In the genomic region with DNA sequence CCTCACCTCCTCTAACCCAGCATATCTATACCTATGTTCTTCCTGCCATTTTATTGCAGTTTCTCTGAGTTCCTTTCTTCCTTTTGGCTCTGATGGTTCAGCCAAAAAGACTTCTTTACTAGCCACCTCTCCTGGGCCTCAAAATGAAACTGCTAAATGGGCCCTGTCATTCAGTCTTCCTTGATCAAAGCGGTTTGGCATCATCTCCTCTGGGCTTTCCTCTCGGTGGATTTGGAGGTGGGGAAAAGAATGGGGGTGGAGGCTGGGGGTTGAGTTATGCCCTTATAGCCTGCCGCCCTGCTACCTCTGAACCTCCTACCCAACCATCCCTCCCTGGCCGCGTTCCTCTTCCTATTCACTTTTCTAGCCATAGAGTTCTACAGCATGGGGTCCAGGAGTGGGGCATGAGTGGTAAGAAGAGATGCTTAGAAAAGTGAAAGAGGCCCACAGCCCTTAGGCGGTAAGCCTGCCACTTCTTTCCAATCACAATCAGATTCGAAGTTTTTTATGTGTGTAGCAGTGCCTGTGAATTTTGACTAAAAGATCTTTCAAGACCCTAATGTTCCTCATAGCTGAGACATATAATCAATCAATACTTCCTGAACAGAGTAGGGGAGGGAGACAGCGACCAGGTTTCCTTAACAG, we compare ENCODE assay signal across 9 cellular contexts. TPM values are rescaled to one million over a fixed set of nuclear protein-coding genes. Genes with fewer than 3 reads are reported as not detected.
DNase-seq lines count a peak whose midpoint lies in the region; ATAC-seq, FAIRE-seq and TF ChIP-seq lines count a peak whose summit lies in the region.
"Had no signal": no experiment of that assay in that cellular context is flagged by ENCODE, and none has a peak within 500 bp of the region (broad histone marks: within the 10 kb centered on the region; RNA-seq: fewer than 3 reads in every experiment).

No MANE protein-coding gene starts in this region.

- no peak for TF ChIP-seq CTCF in endothelial cell of umbilical vein (IDR thresholded peaks at IDR 0.05; ENCODE audit: extremely low read depth in 1 of 2, insufficient read depth in 1 of 2, low read depth in 1 of 2, low read length in 2 of 2)
- TF ChIP-seq CTCF in neural crest cell (conservative IDR thresholded peaks at IDR 0.05): no peak

- peaks cover 33% of the 10 kb centered on the region for H3K4me1 ChIP-seq in CD4-positive, CD25-positive, alpha-beta regulatory T cell (ENCODE audit: control insufficient read depth, insufficient read depth, low read length, poor library complexity, severe bottlenecking)
- H3K4me1 ChIP-seq in endothelial cell of umbilical vein (ENCODE audit: control insufficient read depth, extremely low read depth, insufficient read depth, low read length): peaks cover 51% of the 10 kb centered on the region

- peak overlapping the region; percentile 66 to 74 (median 72) for H3K4me3 Mint-ChIP-seq in CD4-positive, CD25-positive, alpha-beta regulatory T cell
- H3K4me3 Mint-ChIP-seq in neural crest cell: peak overlapping the region; percentile 92

- H3K4me2 ChIP-seq in endothelial cell of umbilical vein (ENCODE audit: insufficient read depth, low read length): peak overlapping the region; percentile 98

- TSS peak; percentile 7 for BruUV-seq in endothelial cell of umbilical vein (replicated peaks; lab: Mats Ljungman, UMichigan)

- H3K9ac ChIP-seq in endothelial cell of umbilical vein (replicated peaks; ENCODE audit: extremely low read depth, insufficient read depth, low read length): peak overlapping the region; percentile 87

- no peaks in the 10 kb centered on the region for H3K36me3 ChIP-seq in CD4-positive, CD25-positive, alpha-beta regulatory T cell (ENCODE audit: control insufficient read depth, insufficient read depth, low read length)
- H3K36me3 ChIP-seq in MG63: peaks cover 39% of the 10 kb centered on the region
- H3K36me3 ChIP-seq in endothelial cell of umbilical vein (ENCODE audit: control insufficient read depth in 2 of 2, extremely low read depth in 1 of 2, insufficient read depth in 2 of 2, low read length in 2 of 2): peaks cover 0 to 8% of the 10 kb centered on the region in 2 experiments

- no peak overlapping the region for H3K27ac ChIP-seq in CD4-positive, CD25-positive, alpha-beta regulatory T cell (ENCODE audit: insufficient read depth, low read length, poor library complexity, severe bottlenecking)
- peak overlapping the region; percentile 87 for H3K27ac ChIP-seq in endothelial cell of umbilical vein (ENCODE audit: insufficient read depth, low read depth, low read length)

- H3K9me3 Mint-ChIP-seq in CD4-positive, CD25-positive, alpha-beta regulatory T cell: no peaks in the 10 kb centered on the region
- H3K9me3 Mint-ChIP-seq in neural crest cell: no peaks in the 10 kb centered on the region

- no peaks in the 10 kb centered on the region for H4K20me1 ChIP-seq in endothelial cell of umbilical vein (replicated peaks; ENCODE audit: control insufficient read depth, extremely low read depth, insufficient read depth, low read length)

- DNase-seq in CD4-positive, CD25-positive, alpha-beta regulatory T cell: no peak
- peak; percentile 46 for DNase-seq in MG63
- DNase-seq in endothelial cell of umbilical vein (ENCODE audit: low read depth, low spot score): no peak
- DNase-seq in neural crest cell (ENCODE audit: low read depth, low spot score): no peak
- DNase-seq in NK-92 treated with Interleukin-12 subunit alpha and Interleukin-12 subunit beta, amount 100 ng/mL, for 24 hours (lab: John Stamatoyannopoulos, UW): no peak

- intact Hi-C loops in endothelial cell of umbilical vein (cut with micrococcal nuclease): loop anchor here (10.0 kb wide), 1 partner anchor 205 kb away; the partner anchor contains the start of gene SLC7A8

- POLR2A ChIA-PET in endothelial cell of umbilical vein (lab: Charles Lee): no interaction called here

- H2AFZ ChIP-seq in endothelial cell of umbilical vein (ENCODE audit: low read depth, low read length): peak overlapping the region; percentile 31

- no peak for TF ChIP-seq POLR2A in endothelial cell of umbilical vein (IDR thresholded peaks at IDR 0.05; ENCODE audit: low read depth, low read length)

- peak overlapping the region in 2 of 3 donors; percentile 16 to 67 for H3K27ac Mint-ChIP-seq in CD4-positive, CD25-positive, alpha-beta regulatory T cell
- H3K27ac Mint-ChIP-seq in neural crest cell (ENCODE audit: unreplicated experiment): no peak overlapping the region

- CTCF ChIA-PET in endothelial cell of umbilical vein (lab: Charles Lee): no interaction called here

- H3K9me3 ChIP-seq in CD4-positive, CD25-positive, alpha-beta regulatory T cell (ENCODE audit: control insufficient read depth in 2 of 2, low read length in 2 of 2): no peaks in the 10 kb centered on the region
- H3K9me3 ChIP-seq in MG63 (no peaks in the 10 kb centered on the region), endothelial cell of umbilical vein (replicated peaks; ENCODE audit: control insufficient read depth, insufficient read depth, low read length) (no peaks in the 10 kb centered on the region)

- no peaks in the 10 kb centered on the region for H3K9me1 ChIP-seq in endothelial cell of umbilical vein (replicated peaks; ENCODE audit: control insufficient read depth, extremely low read depth, insufficient read depth, low read length)

- peaks cover 0 to 9% (median 3%) of the 10 kb centered on the region in 4 donors for H3K4me1 Mint-ChIP-seq in CD4-positive, CD25-positive, alpha-beta regulatory T cell
- peaks cover 45% of the 10 kb centered on the region for H3K4me1 Mint-ChIP-seq in neural crest cell

- H3K4me3 ChIP-seq in CD4-positive, CD25-positive, alpha-beta regulatory T cell (ENCODE audit: low read depth, low read length): no peak overlapping the region
- H3K4me3 ChIP-seq in MG63 (peak overlapping the region; percentile 78), endothelial cell of umbilical vein (replicated peaks in 1 of 3; ENCODE audit: insufficient read depth in 1 of 3, low read depth in 1 of 3, low read length in 3 of 3) (peak overlapping the region; percentile 66 to 94 (median 89))

- H3K36me3 Mint-ChIP-seq in CD4-positive, CD25-positive, alpha-beta regulatory T cell: no peaks in the 10 kb centered on the region
- H3K36me3 Mint-ChIP-seq in neural crest cell (ENCODE audit: low read depth): peaks cover 5% of the 10 kb centered on the region

- H3K27me3 ChIP-seq in CD4-positive, CD25-positive, alpha-beta regulatory T cell (ENCODE audit: control insufficient read depth, insufficient read depth, low read length): peaks cover 5% of the 10 kb centered on the region
- no peaks in the 10 kb centered on the region for H3K27me3 ChIP-seq in MG63
- no peaks in the 10 kb centered on the region for H3K27me3 ChIP-seq in endothelial cell of umbilical vein (ENCODE audit: control insufficient read depth in 2 of 2, insufficient read depth in 2 of 2, low read length in 2 of 2)

- H3K27me3 Mint-ChIP-seq in CD4-positive, CD25-positive, alpha-beta regulatory T cell: peaks cover 33% of the 10 kb centered on the region
- no peaks in the 10 kb centered on the region for H3K27me3 Mint-ChIP-seq in neural crest cell (ENCODE audit: low read depth)

- dilution Hi-C loops in endothelial cell of umbilical vein (cut with MboI; ENCODE audit: extremely low pct_ligation_motif_present, low sequenced_read_pairs): loop anchor here (10.0 kb wide), 1 partner anchor 85 kb away; no protein-coding TSS in a partner anchor

- H3K79me2 ChIP-seq in endothelial cell of umbilical vein (ENCODE audit: control insufficient read depth, insufficient read depth, low read length): peaks cover 46% of the 10 kb centered on the region

- no peak for ATAC-seq in CD4-positive, CD25-positive, alpha-beta regulatory T cell (ENCODE audit: low read depth in 2 of 2)
- ATAC-seq in GM19324 (IDR thresholded peaks at IDR 0.05; ENCODE audit: low FRiP score, unreplicated experiment): no peak
- no peak for ATAC-seq in GM18519 (IDR thresholded peaks at IDR 0.05; ENCODE audit: low FRiP score, unreplicated experiment)
- ATAC-seq in HG03108 (IDR thresholded peaks at IDR 0.05; ENCODE audit: unreplicated experiment): no peak

- no peak for FAIRE-seq in endothelial cell of umbilical vein (lab: Jason Lieb, UNC)
- FAIRE-seq: GM18507 had no signal

RNA-seq across cellular contexts. Expression of gene AJUBA, which starts 2.5 kb away (rescaled TPM):
- total RNA-seq in CD4-positive, CD25-positive, alpha-beta regulatory T cell: 0.54 TPM
- 1 to 10 TPM in 1 of 4 donors, under 1 TPM in 3; 0.20 to 1.0 (median 0.71) TPM for polyA plus RNA-seq in CD4-positive, CD25-positive, alpha-beta regulatory T cell
- total RNA-seq in MG63 (2014; rRNA removed; shearing (Covaris generic); ENCODE audit: low replicate concordance): 60.8 and 69.6 TPM in 2 replicates
- 54.1 and 61.7 TPM in 2 replicates for total RNA-seq in endothelial cell of umbilical vein
- 50.0 and 50.7 TPM in 2 replicates for polyA plus RNA-seq in endothelial cell of umbilical vein
- polyA plus RNA-seq in endothelial cell of umbilical vein (2011; cell fraction: cytosol; rRNA removed): 41.4 and 44.7 TPM in 2 replicates
- 64.2 and 66.4 TPM in 2 replicates for polyA plus RNA-seq in endothelial cell of umbilical vein (2011; cell fraction: nucleus; rRNA removed)
- polyA plus RNA-seq in endothelial cell of umbilical vein (2012): 24.6 and 40.3 TPM in 2 replicates
- polyA minus RNA-seq in endothelial cell of umbilical vein: 144 and 157 TPM in 2 replicates
- 62.4 TPM for polyA minus RNA-seq in endothelial cell of umbilical vein (2011; cell fraction: cytosol; rRNA and poly(A)+ RNA removed)
- 65.9 and 69.6 TPM in 2 replicates for polyA minus RNA-seq in endothelial cell of umbilical vein (2011; cell fraction: nucleus; rRNA and poly(A)+ RNA removed)
- 32.8 and 33.1 TPM in 2 replicates for total RNA-seq in neural crest cell

RNA-seq across cellular contexts. Expression of gene HAUS4, which starts 23.0 kb away (rescaled TPM):
- total RNA-seq in CD4-positive, CD25-positive, alpha-beta regulatory T cell: 20.0 TPM
- 10 to 100 TPM; 30.0 to 41.9 (median 37.0) TPM for polyA plus RNA-seq in CD4-positive, CD25-positive, alpha-beta regulatory T cell
- total RNA-seq in MG63 (2014; rRNA removed; shearing (Covaris generic); ENCODE audit: low replicate concordance): 41.3 and 76.1 TPM in 2 replicates
- total RNA-seq in endothelial cell of umbilical vein (33.8 and 37.4 TPM in 2 replicates), neural crest cell (58.7 and 62.7 TPM in 2 replicates)
- 23.5 and 30.3 TPM in 2 replicates for polyA plus RNA-seq in endothelial cell of umbilical vein
- polyA plus RNA-seq in endothelial cell of umbilical vein (2011; cell fraction: cytosol; rRNA removed): 40.9 and 41.1 TPM in 2 replicates
- 60.0 and 60.8 TPM in 2 replicates for polyA plus RNA-seq in endothelial cell of umbilical vein (2011; cell fraction: nucleus; rRNA removed)
- polyA plus RNA-seq in endothelial cell of umbilical vein (2012): 29.9 and 35.9 TPM in 2 replicates
- 23.1 and 29.5 TPM in 2 replicates for polyA minus RNA-seq in endothelial cell of umbilical vein
- polyA minus RNA-seq in endothelial cell of umbilical vein (2011; cell fraction: cytosol; rRNA and poly(A)+ RNA removed): 29.3 TPM
- polyA minus RNA-seq in endothelial cell of umbilical vein (2011; cell fraction: nucleus; rRNA and poly(A)+ RNA removed): 17.8 and 31.6 TPM in 2 replicates

RNA-seq across cellular contexts. Expression of gene C14orf93, which starts 30.1 kb away (rescaled TPM):
- 8.5 TPM for total RNA-seq in CD4-positive, CD25-positive, alpha-beta regulatory T cell
- 1 to 10 TPM; 4.7 to 7.5 (median 6.9) TPM for polyA plus RNA-seq in CD4-positive, CD25-positive, alpha-beta regulatory T cell
- 3.7 and 12.3 TPM in 2 replicates for total RNA-seq in MG63 (2014; rRNA removed; shearing (Covaris generic); ENCODE audit: low replicate concordance)
- total RNA-seq in endothelial cell of umbilical vein (5.4 and 7.1 TPM in 2 replicates), neural crest cell (11.5 and 13.6 TPM in 2 replicates)
- polyA plus RNA-seq in endothelial cell of umbilical vein: 9.2 and 10.0 TPM in 2 replicates
- 9.5 and 10.0 TPM in 2 replicates for polyA plus RNA-seq in endothelial cell of umbilical vein (2011; cell fraction: cytosol; rRNA removed)
- 11.5 and 18.1 TPM in 2 replicates for polyA plus RNA-seq in endothelial cell of umbilical vein (2011; cell fraction: nucleus; rRNA removed)
- polyA plus RNA-seq in endothelial cell of umbilical vein (2012): 5.9 and 6.8 TPM in 2 replicates
- polyA minus RNA-seq in endothelial cell of umbilical vein: 16.4 and 19.1 TPM in 2 replicates
- polyA minus RNA-seq in endothelial cell of umbilical vein (2011; cell fraction: cytosol; rRNA and poly(A)+ RNA removed): 5.2 TPM
- 5.0 and 6.1 TPM in 2 replicates for polyA minus RNA-seq in endothelial cell of umbilical vein (2011; cell fraction: nucleus; rRNA and poly(A)+ RNA removed)

RNA-seq across cellular contexts. Expression of gene PRMT5, which starts 50.7 kb away (rescaled TPM):
- 19.3 TPM for total RNA-seq in CD4-positive, CD25-positive, alpha-beta regulatory T cell
- 10 to 100 TPM; 37.4 to 43.3 (median 40.5) TPM for polyA plus RNA-seq in CD4-positive, CD25-positive, alpha-beta regulatory T cell
- total RNA-seq in MG63 (2014; rRNA removed; shearing (Covaris generic); ENCODE audit: low replicate concordance): 99.2 and 100 TPM in 2 replicates
- total RNA-seq in endothelial cell of umbilical vein: 67.2 and 73.1 TPM in 2 replicates
- 185 and 197 TPM in 2 replicates for polyA plus RNA-seq in endothelial cell of umbilical vein
- polyA plus RNA-seq in endothelial cell of umbilical vein (2011; cell fraction: cytosol; rRNA removed): 149 and 155 TPM in 2 replicates
- 153 and 169 TPM in 2 replicates for polyA plus RNA-seq in endothelial cell of umbilical vein (2011; cell fraction: nucleus; rRNA removed)
- 59.8 and 91.5 TPM in 2 replicates for polyA plus RNA-seq in endothelial cell of umbilical vein (2012)
- polyA minus RNA-seq in endothelial cell of umbilical vein: 170 and 188 TPM in 2 replicates
- 142 TPM for polyA minus RNA-seq in endothelial cell of umbilical vein (2011; cell fraction: cytosol; rRNA and poly(A)+ RNA removed)
- polyA minus RNA-seq in endothelial cell of umbilical vein (2011; cell fraction: nucleus; rRNA and poly(A)+ RNA removed): 38.8 and 62.8 TPM in 2 replicates
- 134 and 136 TPM in 2 replicates for total RNA-seq in neural crest cell

RNA-seq across cellular contexts. Expression of gene PSMB5, which starts 54.8 kb away (rescaled TPM):
- 13.8 TPM for total RNA-seq in CD4-positive, CD25-positive, alpha-beta regulatory T cell
- 10 to 100 TPM; 28.2 to 50.9 (median 39.5) TPM for polyA plus RNA-seq in CD4-positive, CD25-positive, alpha-beta regulatory T cell
- 170 and 273 TPM in 2 replicates for total RNA-seq in MG63 (2014; rRNA removed; shearing (Covaris generic); ENCODE audit: low replicate concordance)
- 214 and 236 TPM in 2 replicates for total RNA-seq in endothelial cell of umbilical vein
- polyA plus RNA-seq in endothelial cell of umbilical vein: 459 and 464 TPM in 2 replicates
- 355 and 404 TPM in 2 replicates for polyA plus RNA-seq in endothelial cell of umbilical vein (2011; cell fraction: cytosol; rRNA removed)
- polyA plus RNA-seq in endothelial cell of umbilical vein (2011; cell fraction: nucleus; rRNA removed): 144 and 152 TPM in 2 replicates
- polyA plus RNA-seq in endothelial cell of umbilical vein (2012): 223 and 262 TPM in 2 replicates
- 286 and 312 TPM in 2 replicates for polyA minus RNA-seq in endothelial cell of umbilical vein
- polyA minus RNA-seq in endothelial cell of umbilical vein (2011; cell fraction: cytosol; rRNA and poly(A)+ RNA removed): 207 TPM
- polyA minus RNA-seq in endothelial cell of umbilical vein (2011; cell fraction: nucleus; rRNA and poly(A)+ RNA removed): 42.4 and 46.8 TPM in 2 replicates
- total RNA-seq in neural crest cell: 199 and 215 TPM in 2 replicates

Comparison
In these comparisons a context has a peak if more than half of its experiments do, and no peak if none do; other contexts are left out.
1. RNA of gene AJUBA, which starts 2.5 kb away (total RNA-seq): 54.1 to 61.7 TPM in endothelial cell of umbilical vein, 60.8 to 69.6 TPM in MG63 and 32.8 to 33.1 TPM in neural crest cell; 0.54 TPM in CD4-positive, CD25-positive, alpha-beta regulatory T cell (single experiment); every median in the first group is over 10 times any median in the second.